Comparison of ENCODE assay signal across 1 cellular context in genomic region chr15:72783563-72784232, GRCh38.
TF ChIP-seq lines count a peak whose summit lies in the region.

TSS of gene ADPGK (minus strand) at chr15:72783758. CDS start at chr15:72783691, 67 bp downstream.

TF ChIP-seq in K562, 482 proteins besides CTCF, POLR2A, EP300 and RAD21 (continued from another document and continues in another):
- no peak for TF ChIP-seq GTF2B (IDR thresholded peaks at IDR 0.05; ENCODE audit: extremely low read depth, insufficient read length)
- TF ChIP-seq ZNF41 (CRISPR knock-in tag; conservative IDR thresholded peaks at IDR 0.05), result 0 out of 2 replicates have a peak, but pooled peaks have one; percentile 2
- no peak for TF ChIP-seq ZBTB34 (CRISPR knock-in tag; IDR thresholded peaks at IDR 0.05)
- no peak for TF ChIP-seq FOSL1 (tag; conservative IDR thresholded peaks at IDR 0.05)
- no peak for TF ChIP-seq DLX4 (CRISPR knock-in tag; IDR thresholded peaks at IDR 0.05)
- peak; percentile 72 for TF ChIP-seq NBN (IDR thresholded peaks at IDR 0.05; ENCODE audit: low read depth)
- no peak for TF ChIP-seq RFX7 (CRISPR knock-in tag; IDR thresholded peaks at IDR 0.05)
- TF ChIP-seq ZNF766 (CRISPR knock-in tag; conservative IDR thresholded peaks at IDR 0.05), result no peak
- no peak; the same call in 1 of the 2 replicates for TF ChIP-seq ZNF449 (CRISPR knock-in tag; IDR thresholded peaks at IDR 0.05)
- TF ChIP-seq FUS (optimal IDR thresholded peaks at IDR 0.05; ENCODE audit: low read depth, low read length), result peak; percentile 58
- TF ChIP-seq TBP (optimal IDR thresholded peaks at IDR 0.05; ENCODE audit: low read depth, low read length), result peak; percentile 76
- TF ChIP-seq ZKSCAN1 (IDR thresholded peaks at IDR 0.05; ENCODE audit: low read depth, low read length), result peak; percentile 62; the same call in 1 of the 2 replicates
- peak; percentile 70 to 99; a peak in 2 of 4 replicates for TF ChIP-seq TBL1XR1 (IDR thresholded peaks at IDR 0.05; ENCODE audit: low read length in 2 of 2)
- no peak for TF ChIP-seq STAT5B (CRISPR knock-in tag; IDR thresholded peaks at IDR 0.05)
- TF ChIP-seq PHF20 (IDR thresholded peaks at IDR 0.05; ENCODE audit: partially characterized antibody), result peak; percentile 98
- TF ChIP-seq LCOR (CRISPR knock-in tag; IDR thresholded peaks at IDR 0.05), result peak; percentile 79; the same call in 1 of the 2 replicates
- peak; percentile 63 for TF ChIP-seq SAP30 (IDR thresholded peaks at IDR 0.05; ENCODE audit: borderline replicate concordance, insufficient read depth, low read depth, low read length, poor library complexity, severe bottlenecking)
- no peak for TF ChIP-seq TAL1 (IDR thresholded peaks at IDR 0.05)
- peak; percentile 67 for TF ChIP-seq GABPA (tag; conservative IDR thresholded peaks at IDR 0.05; ENCODE audit: low read depth)
- TF ChIP-seq ZNF717 (CRISPR knock-in tag; IDR thresholded peaks at IDR 0.05), result 0 out of 2 replicates have a peak, but pooled peaks have one; percentile 62
- peak; percentile 95 for TF ChIP-seq RB1 (IDR thresholded peaks at IDR 0.05; ENCODE audit: low read depth)
- no peak for TF ChIP-seq USF1 (CRISPR knock-in tag; IDR thresholded peaks at IDR 0.05)
- TF ChIP-seq ZNF740 (CRISPR knock-in tag; IDR thresholded peaks at IDR 0.05), result peak; percentile 96
- TF ChIP-seq ZNF740 (tag; IDR thresholded peaks at IDR 0.05), result peak in 1 of 2 experiments; percentile 87; a peak in 2 of 4 replicates
- no peak for TF ChIP-seq ZNF347 (CRISPR knock-in tag; IDR thresholded peaks at IDR 0.05; ENCODE audit: low read depth)
- peak; percentile 54; the same call in 1 of the 2 replicates for TF ChIP-seq ESRRA (IDR thresholded peaks at IDR 0.05; ENCODE audit: borderline replicate concordance, low read depth)
- TF ChIP-seq ZNF780A (CRISPR knock-in tag; IDR thresholded peaks at IDR 0.05), result 0 out of 2 replicates have a peak, but pooled peaks have one; percentile 45
- TF ChIP-seq POU5F1 (IDR thresholded peaks at IDR 0.05; ENCODE audit: borderline replicate concordance, low read depth, low read length, partially characterized antibody), result no peak
- no peak for TF ChIP-seq ZNF121 (CRISPR knock-in tag; conservative IDR thresholded peaks at IDR 0.05)
- no peak for TF ChIP-seq SIRT6 (IDR thresholded peaks at IDR 0.05; ENCODE audit: low read depth, low read length)
- TF ChIP-seq HMGN3 (IDR thresholded peaks at IDR 0.05; ENCODE audit: borderline replicate concordance, extremely low read depth, insufficient read length, low read depth, low read length), result peak; percentile 49
- TF ChIP-seq PRDM10 (IDR thresholded peaks at IDR 0.05; ENCODE audit: partially characterized antibody), result peak; percentile 64
- no peak for TF ChIP-seq ESRRB (CRISPR knock-in tag; IDR thresholded peaks at IDR 0.05; ENCODE audit: borderline replicate concordance)
- peak; percentile 80 for TF ChIP-seq RBM22 (IDR thresholded peaks at IDR 0.05; ENCODE audit: low read depth, low read length, poor library complexity, severe bottlenecking)
- TF ChIP-seq CC2D1A (IDR thresholded peaks at IDR 0.05), result no peak
- TF ChIP-seq YBX1 (IDR thresholded peaks at IDR 0.05), result no peak
- TF ChIP-seq ZNF398 (CRISPR knock-in tag; IDR thresholded peaks at IDR 0.05), result no peak
- peak; percentile 98 to 99 for TF ChIP-seq MAZ (CRISPR knock-in tag; conservative IDR thresholded peaks at IDR 0.05 in 1 of 2, IDR thresholded peaks at IDR 0.05 in 1 of 2)
- TF ChIP-seq ZBTB5 (IDR thresholded peaks at IDR 0.05), result no peak
- TF ChIP-seq NR3C1 (CRISPR knock-in tag; IDR thresholded peaks at IDR 0.05), result 0 out of 2 replicates have a peak, but pooled peaks have one; percentile 59
- TF ChIP-seq HES1 (IDR thresholded peaks at IDR 0.05; ENCODE audit: low read depth), result no peak
- 0 out of 2 replicates have a peak, but pooled peaks have one; percentile 37 for TF ChIP-seq ZNF395 (CRISPR knock-in tag; IDR thresholded peaks at IDR 0.05)
- no peak for TF ChIP-seq FOS (IDR thresholded peaks at IDR 0.05; ENCODE audit: extremely low read depth, insufficient read length)
- TF ChIP-seq ETV1 (tag; conservative IDR thresholded peaks at IDR 0.05; ENCODE audit: low read depth), result peak; percentile 59; the same call in 1 of the 2 replicates
